8 cellular contexts compared by ENCODE assay signal in genomic region chr10:30493609-30494530, GRCh38. TPM values are rescaled to one million over a fixed set of nuclear protein-coding genes. Genes with fewer than 3 reads are reported as not detected.
A peak's percentile ranks its signal among the peaks of the same experiment; 100 is the strongest.
DNase-seq lines count a peak whose midpoint lies in the region; ATAC-seq and TF ChIP-seq lines count a peak whose summit lies in the region.

No MANE protein-coding gene starts in this region.

- peak; percentile 9 for DNase-seq in AG04449 (ENCODE audit: low read depth, low spot score)
- DNase-seq in activated CD8-positive, alpha-beta T cell treated with anti-CD3 and anti-CD28 coated beads for 36 hours = peak; percentile 15
- peak in 2 of 3 donors; percentile 53 to 55 for DNase-seq in right lobe of liver
- DNase-seq in NCI-H1417 treated with DMSO at 0.1 percent for 48 hours (lab: John Stamatoyannopoulos, UW) = no peak
- no peak for DNase-seq in amniotic stem cell (lab: John Stamatoyannopoulos, UW)
- no peak for DNase-seq in 8988T

- no peak for TF ChIP-seq POLR2A in right lobe of liver (IDR thresholded peaks at IDR 0.05)

- peak overlapping the region; percentile 9 for H3K27ac Mint-ChIP-seq in activated CD8-positive, alpha-beta T cell treated with anti-CD3 and anti-CD28 coated beads for 36 hours

- H3K4me3 Mint-ChIP-seq in activated CD8-positive, alpha-beta T cell treated with anti-CD3 and anti-CD28 coated beads for 36 hours = no peak overlapping the region

- H3K27me3 ChIP-seq in right lobe of liver = no peaks in the 10 kb centered on the region

- H3K9me3 ChIP-seq in right lobe of liver = no peaks in the 10 kb centered on the region

- peaks cover 56% of the 10 kb centered on the region for H3K4me1 Mint-ChIP-seq in activated CD8-positive, alpha-beta T cell treated with anti-CD3 and anti-CD28 coated beads for 36 hours (ENCODE audit: low read depth)

- peak overlapping the region in 1 of 3 donors; percentile 31 for H3K27ac ChIP-seq in right lobe of liver

- POLR2A ChIA-PET in AG04449 (lab: Yijun Ruan, JAX) = no interaction called here
- POLR2A ChIA-PET in activated CD8-positive, alpha-beta T cell treated with anti-CD3 and anti-CD28 coated beads for 36 hours (lab: Charles Lee) = interaction anchor here (0.6 to 1.0 kb wide), 2 partner anchors 68 to 80 kb away, joined by 3 read pairs; no protein-coding TSS in a partner anchor

- intact Hi-C loops in activated CD8-positive, alpha-beta T cell treated with anti-CD3 and anti-CD28 coated beads for 36 hours (cut with micrococcal nuclease) = no loop called here
- intact Hi-C loops in right lobe of liver (cut with DNase I) = no loop called here

- no peaks in the 10 kb centered on the region for H3K36me3 ChIP-seq in right lobe of liver

- H3K27me3 Mint-ChIP-seq in activated CD8-positive, alpha-beta T cell treated with anti-CD3 and anti-CD28 coated beads for 36 hours = no peaks in the 10 kb centered on the region

- H3K9me3 Mint-ChIP-seq in activated CD8-positive, alpha-beta T cell treated with anti-CD3 and anti-CD28 coated beads for 36 hours = no peaks in the 10 kb centered on the region

- peak; percentile 57 for ATAC-seq in GM18511 (IDR thresholded peaks at IDR 0.05; ENCODE audit: unreplicated experiment)
- peak; percentile 48 for ATAC-seq in HG03175 (IDR thresholded peaks at IDR 0.05; ENCODE audit: unreplicated experiment)
- ATAC-seq in activated CD8-positive, alpha-beta T cell treated with anti-CD3 and anti-CD28 coated beads for 36 hours = peak; percentile 50
- peak; percentile 68 to 74 (median 72) for ATAC-seq in right lobe of liver

- WGBS in right lobe of liver (ENCODE audit: insufficient coverage, low coverage, low lambda C conversion rate, missing lambda C conversion rate) = 53% methylated on average over 10 of the region's 11 CpGs

- no peak overlapping the region for H3K4me3 ChIP-seq in AG04449 (ENCODE audit: low read depth, low read length)
- H3K4me3 ChIP-seq in right lobe of liver = no peak overlapping the region

- TF ChIP-seq CTCF in AG04449 (IDR thresholded peaks at IDR 0.05; ENCODE audit: insufficient read depth, low read length, missing control alignments) (no peak), right lobe of liver (IDR thresholded peaks at IDR 0.05) (peak in 1 of 4 donors; percentile 17)
- no peak for TF ChIP-seq CTCF in activated CD8-positive, alpha-beta T cell treated with anti-CD3 and anti-CD28 coated beads for 36 hours (IDR thresholded peaks at IDR 0.05)

- CTCF ChIA-PET in AG04449 (lab: Yijun Ruan, JAX) = interaction anchor here (0.8 to 1.2 kb wide), 2 partner anchors 21 to 88 kb away, joined by 3 read pairs; no protein-coding TSS in a partner anchor
- CTCF ChIA-PET in activated CD8-positive, alpha-beta T cell treated with anti-CD3 and anti-CD28 coated beads for 36 hours (lab: Charles Lee) = interaction anchor here (0.8 to 1.9 kb wide), 6 partner anchors 11 to 97 kb away, joined by 3 to 8 read pairs (median 4); no protein-coding TSS in a partner anchor

- H3K36me3 Mint-ChIP-seq in activated CD8-positive, alpha-beta T cell treated with anti-CD3 and anti-CD28 coated beads for 36 hours (ENCODE audit: low read depth) = no peaks in the 10 kb centered on the region

- H3K4me1 ChIP-seq in right lobe of liver = peaks cover 0 to 10% (median 0%) of the 10 kb centered on the region in 4 donors

RNA-seq across cellular contexts. Expression of gene MAP3K8, which starts 59.9 kb away (rescaled TPM):
- total RNA-seq in activated CD8-positive, alpha-beta T cell treated with anti-CD3 and anti-CD28 coated beads for 36 hours = 10 to 100 TPM; 24.0 to 25.7 TPM
- total RNA-seq in right lobe of liver = 10 to 100 TPM in 1 of 6 experiments, 1 to 10 TPM in 5; 3.1 to 21.9 (median 6.1) TPM

Comparison
In these comparisons a context has a peak if more than half of its experiments do, and no peak if none do; other contexts are left out.
1. DNase-seq: peak in AG04449 (single experiment), activated CD8-positive, alpha-beta T cell treated with anti-CD3 and anti-CD28 coated beads for 36 hours (single experiment) and right lobe of liver (2 of 3); none in NCI-H1417 treated with DMSO at 0.1 percent for 48 hours (single experiment), amniotic stem cell (single experiment) and 8988T (single experiment).
2. Peak in every context shown above with its lines, with median percentiles within 50 percentile points of each other: ATAC-seq.